In genomic region chr10:4763960-4764428, GRCh38 we compare ENCODE assay signal across 11 cellular contexts.
DNase-seq lines count a peak whose midpoint lies in the region; ATAC-seq, FAIRE-seq and TF ChIP-seq lines count a peak whose summit lies in the region.
"Had no signal": no experiment of that assay in that cellular context is flagged by ENCODE, and none has a peak within 500 bp of the region (broad histone marks: within the 10 kb centered on the region; RNA-seq: fewer than 3 reads in every experiment).

No MANE protein-coding gene starts in this region.

- peak overlapping the region; percentile 98 for H3K9ac ChIP-seq in mesenchymal stem cell (ENCODE audit: low read length)

- H3K36me3 ChIP-seq in bronchial epithelial cell (ENCODE audit: control insufficient read depth, insufficient read depth, low read length), result no peaks in the 10 kb centered on the region
- H3K36me3 ChIP-seq in mesenchymal stem cell (ENCODE audit: control insufficient read depth in 1 of 2, insufficient read depth in 2 of 2, low read depth in 1 of 2, low read length in 2 of 2), result peaks cover 0 to 28% of the 10 kb centered on the region in 2 experiments

- H2AFZ ChIP-seq in mesenchymal stem cell (ENCODE audit: low read depth, low read length), result no peak overlapping the region

- H3K79me1 ChIP-seq in mesenchymal stem cell (replicated peaks; ENCODE audit: low read length, poor library complexity, severe bottlenecking), result no peaks in the 10 kb centered on the region

- H3K9me3 ChIP-seq in mesenchymal stem cell (ENCODE audit: control insufficient read depth, low read length), result peaks cover 4% of the 10 kb centered on the region

- peak overlapping the region; percentile 82 to 90 for H3K18ac ChIP-seq in mesenchymal stem cell (ENCODE audit: low read depth in 1 of 2, low read length in 2 of 2)

- H3K14ac ChIP-seq in mesenchymal stem cell (ENCODE audit: low read length in 2 of 2), result no peak overlapping the region

- H3K4me3 ChIP-seq in bronchial epithelial cell (ENCODE audit: low read depth, low read length) (no peak overlapping the region), mesenchymal stem cell (ENCODE audit: insufficient read depth in 1 of 2, low read depth in 1 of 2, low read length in 2 of 2) (peak overlapping the region in 1 of 2 experiments; percentile 75)

- H2BK15ac ChIP-seq in mesenchymal stem cell (ENCODE audit: low read depth, poor library complexity, severe bottlenecking), result no peak overlapping the region

- peak overlapping the region; percentile 65 to 73 for H3K4ac ChIP-seq in mesenchymal stem cell (ENCODE audit: low read depth in 1 of 2, low read length in 2 of 2)

- no peak overlapping the region for H2BK5ac ChIP-seq in mesenchymal stem cell (ENCODE audit: low read depth, low read length, poor library complexity, severe bottlenecking)

- H2BK120ac ChIP-seq in mesenchymal stem cell (ENCODE audit: low read depth, low read length), result peak overlapping the region; percentile 9

- peak overlapping the region; percentile 57 for H4K91ac ChIP-seq in mesenchymal stem cell (ENCODE audit: low read length)

- peak overlapping the region; percentile 59 for H4K8ac ChIP-seq in mesenchymal stem cell (ENCODE audit: low read length)

- no peak for FAIRE-seq in bronchial epithelial cell (lab: Jason Lieb, UNC)
- FAIRE-seq: HepG2, TTC549 had no signal

- H2BK12ac ChIP-seq in mesenchymal stem cell (ENCODE audit: low read length in 2 of 2), result peak overlapping the region; percentile 69 to 91

- H2AK5ac ChIP-seq in mesenchymal stem cell (ENCODE audit: low read length, severe bottlenecking), result peak overlapping the region; percentile 68

- no peak for TF ChIP-seq CTCF in bronchial epithelial cell (IDR thresholded peaks at IDR 0.05; ENCODE audit: insufficient read depth, low read length, severe bottlenecking)

- WGBS in mesenchymal stem cell, result 80% methylated on average over 1 of the region's 6 CpGs

- H3K27me3 ChIP-seq in bronchial epithelial cell (ENCODE audit: control insufficient read depth, insufficient read depth, low read length) (no peaks in the 10 kb centered on the region), mesenchymal stem cell (ENCODE audit: control insufficient read depth in 1 of 2, insufficient read depth in 1 of 2, low read length in 2 of 2) (no peaks in the 10 kb centered on the region)

- peak; percentile 35 for DNase-seq in COLO829 (ENCODE audit: low spot score)
- peak; percentile 82 for DNase-seq in HT1080 (ENCODE audit: low read depth)
- peak; percentile 80 for DNase-seq in bronchial epithelial cell (ENCODE audit: low read depth)
- peak; percentile 69 for DNase-seq in mesenchymal stem cell
- no peak for DNase-seq in superior temporal gyrus (ENCODE audit: extremely low spot score)
- no peak for DNase-seq in DMS79 (lab: John Stamatoyannopoulos, UW)
- DNase-seq in activated effector memory CD4-positive, alpha-beta T cell treated with anti-CD3 and anti-CD28 coated beads, Interleukin-2, amount 50 U/mL, for 16 hours, result no peak
- DNase-seq: NCI-H1930 had no signal

- H3K4me1 ChIP-seq in mesenchymal stem cell (ENCODE audit: control insufficient read depth, insufficient read depth, low read depth, low read length), result peaks cover 4% of the 10 kb centered on the region

- ATAC-seq in HG03432 (IDR thresholded peaks at IDR 0.05; ENCODE audit: unreplicated experiment), result no peak
- ATAC-seq: HepG2 had no signal

- no peak overlapping the region for H3K27ac ChIP-seq in mesenchymal stem cell (ENCODE audit: low read length, poor library complexity, severe bottlenecking)

- no peak overlapping the region for H3K23ac ChIP-seq in mesenchymal stem cell (ENCODE audit: low read length in 2 of 2)

- H3K4me2 ChIP-seq in mesenchymal stem cell (ENCODE audit: low read length, poor library complexity, severe bottlenecking), result no peak overlapping the region

Comparison
In these comparisons a context has a peak if more than half of its experiments do, and no peak if none do; other contexts are left out.
1. DNase-seq: peak in COLO829 (single experiment), HT1080 (single experiment), bronchial epithelial cell (single experiment) and mesenchymal stem cell (single experiment); none in superior temporal gyrus (single experiment), DMS79 (single experiment) and activated effector memory CD4-positive, alpha-beta T cell treated with anti-CD3 and anti-CD28 coated beads, Interleukin-2, amount 50 U/mL, for 16 hours (single experiment).